ENCODE assay signal across 8 cellular contexts in the genomic region with DNA sequence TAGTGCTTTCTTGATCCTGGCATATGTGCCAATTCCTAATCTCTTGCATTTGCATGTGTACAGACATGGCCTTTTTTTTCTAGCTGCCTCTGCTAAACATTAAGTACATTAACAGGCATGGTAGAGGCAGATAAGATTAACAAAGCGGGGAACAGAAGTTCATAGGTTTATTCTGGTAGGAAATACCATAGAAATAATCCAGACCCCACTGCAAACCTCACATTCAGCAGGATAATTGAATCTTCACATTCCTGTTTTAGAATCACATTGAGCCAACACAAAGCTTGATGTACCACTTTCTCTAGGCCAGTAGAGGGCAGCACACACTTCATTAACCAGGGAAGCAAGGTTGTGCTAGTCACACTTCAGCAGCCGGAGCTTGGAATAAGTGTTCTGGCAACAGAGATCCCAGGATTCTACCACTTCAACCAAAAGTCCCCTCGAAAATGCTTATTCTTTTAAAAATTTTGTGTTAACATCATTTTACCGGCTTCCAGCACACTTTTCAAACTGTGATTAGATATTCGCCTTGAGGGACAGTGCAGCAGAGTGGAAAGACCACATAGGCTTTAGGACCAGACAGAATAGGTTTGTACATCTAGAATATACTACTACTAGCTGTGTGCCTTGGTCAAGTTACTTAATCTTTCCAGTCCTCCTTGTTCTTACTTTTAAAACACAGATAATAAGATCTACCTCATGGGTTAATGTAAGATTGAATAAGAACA.
A peak's percentile ranks its signal among the peaks of the same experiment; 100 is the strongest.
DNase-seq lines count a peak whose midpoint lies in the region; ATAC-seq and TF ChIP-seq lines count a peak whose summit lies in the region.

No MANE protein-coding gene starts in this region.

- no peaks in the 10 kb centered on the region for H3K9me3 ChIP-seq in HAP-1
- no peaks in the 10 kb centered on the region for H3K9me3 ChIP-seq in left lung
- no peaks in the 10 kb centered on the region for H3K9me3 ChIP-seq in tibial nerve

- H3K36me3 ChIP-seq in HAP-1 (replicated peaks) (no peaks in the 10 kb centered on the region), left lung (no peaks in the 10 kb centered on the region), tibial nerve (no peaks in the 10 kb centered on the region)

- in situ Hi-C loops in HAP-1 (cut with MboI; ENCODE audit: low sequenced_read_pairs), result no loop called here

- TF ChIP-seq CTCF in coronary artery (IDR thresholded peaks at IDR 0.05) (peak; percentile 55), left lung (IDR thresholded peaks at IDR 0.05) (peak; percentile 65 to 68), tibial nerve (IDR thresholded peaks at IDR 0.05) (peak; percentile 57 to 77 (median 68))

- H3K27me3 ChIP-seq in HAP-1 (ENCODE audit: low read depth) (no peaks in the 10 kb centered on the region), left lung (no peaks in the 10 kb centered on the region), tibial nerve (no peaks in the 10 kb centered on the region)

- WGBS in tibial nerve, 2 donors, result 23 to 26% methylated on average over 5 of the region's 5 CpGs

- no peak for TF ChIP-seq EP300 in tibial nerve (IDR thresholded peaks at IDR 0.05)

- H3K4me3 ChIP-seq in HAP-1 (no peak overlapping the region), coronary artery (no peak overlapping the region), left lung (no peak overlapping the region), tibial nerve (no peak overlapping the region)

- TF ChIP-seq POLR2A in tibial nerve (IDR thresholded peaks at IDR 0.05), result no peak

- DNase-seq in activated gamma-delta T cell treated with Interleukin-2 at 50 U/mL for 16 hours (peak; percentile 14), activated gamma-delta T cell (lab: John Stamatoyannopoulos, UW) (no peak), HAP-1 (ENCODE audit: low spot score in 2 of 2) (peak; percentile 74 to 79), LHCN-M2 (ENCODE audit: low read depth) (peak; percentile 76), OCI-M1 (lab: John Stamatoyannopoulos, UW) (peak; percentile 76), coronary artery (ENCODE audit: low spot score) (no peak), left lung (peak in 1 of 2 donors; percentile 42), tibial nerve (ENCODE audit: low spot score in 2 of 2) (peak; percentile 26 to 60)

- peak; percentile 98 for ATAC-seq in left lung

- H3K27ac ChIP-seq in coronary artery, result no peak overlapping the region
- no peak overlapping the region for H3K27ac ChIP-seq in left lung
- H3K27ac ChIP-seq in tibial nerve, result no peak overlapping the region

- intact Hi-C loops in left lung (cut with DNase I), result no loop called here

- H3K4me1 ChIP-seq in HAP-1 (no peaks in the 10 kb centered on the region), left lung (no peaks in the 10 kb centered on the region), tibial nerve (no peaks in the 10 kb centered on the region)

Comparison
In these comparisons a context has a peak if more than half of its experiments do, and no peak if none do; other contexts are left out.
1. DNase-seq: peak in activated gamma-delta T cell treated with Interleukin-2 at 50 U/mL for 16 hours (single experiment), HAP-1 (2 of 2), LHCN-M2 (single experiment), OCI-M1 (single experiment) and tibial nerve (2 of 2); none in activated gamma-delta T cell (single experiment) and coronary artery (single experiment).
2. Peak in every context shown above with its lines, with median percentiles within 50 percentile points of each other: CTCF ChIP-seq.